In genomic region chr18:70781860-70782453, GRCh38 we compare ENCODE assay signal across 8 cellular contexts.
A peak's percentile ranks its signal among the peaks of the same experiment; 100 is the strongest.
DNase-seq lines count a peak whose midpoint lies in the region; ATAC-seq lines count a peak whose summit lies in the region.

No MANE protein-coding gene starts in this region.

- DNase-seq in NK-92 treated with Interleukin-12 subunit alpha and Interleukin-12 subunit beta, amount 100 ng/mL, for 24 hours (lab: John Stamatoyannopoulos, UW): peak; percentile 5
- no peak for DNase-seq in NK-92 (lab: John Stamatoyannopoulos, UW; ENCODE audit: unreplicated experiment)
- DNase-seq in NCI-H1105 (lab: John Stamatoyannopoulos, UW): peak; percentile 69
- peak; percentile 14 to 52 (median 22) for DNase-seq in T-helper 17 cell
- DNase-seq in anterior cingulate cortex (lab: John Stamatoyannopoulos, UW): peak in 39 of 58 donors; percentile 0 to 53 (median 9)
- DNase-seq in islet precursor cell: peak; percentile 79
- peak; percentile 2 for DNase-seq in stimulated activated CD8-positive, alpha-beta memory T cell treated with anti-CD3 and anti-CD28 coated beads, Interleukin-12 subunit alpha, Interleukin-12 subunit beta, amount 100 ng/mL, for 24 hours (ENCODE audit: extremely low read depth)

- ATAC-seq in HG02759 (IDR thresholded peaks at IDR 0.05; ENCODE audit: unreplicated experiment): peak; percentile 98
- ATAC-seq in T-helper 17 cell: peak; percentile 98

- H3K27me3 Mint-ChIP-seq in T-helper 17 cell: no peaks in the 10 kb centered on the region

- peaks cover 7% of the 10 kb centered on the region for H3K4me1 Mint-ChIP-seq in T-helper 17 cell

- no peak overlapping the region for H3K27ac Mint-ChIP-seq in T-helper 17 cell

- H3K4me3 Mint-ChIP-seq in T-helper 17 cell: no peak overlapping the region

- H3K9me3 ChIP-seq in T-helper 17 cell (ENCODE audit: control insufficient read depth, low read length, poor library complexity, severe bottlenecking): no peaks in the 10 kb centered on the region

- no peaks in the 10 kb centered on the region for H3K36me3 Mint-ChIP-seq in T-helper 17 cell (ENCODE audit: low read depth)
